In genomic region chr1:231847612-231848390, GRCh38 we compare ENCODE assay signal across 14 cellular contexts.
DNase-seq lines count a peak whose midpoint lies in the region; ATAC-seq and TF ChIP-seq lines count a peak whose summit lies in the region.
"Had no signal": no experiment of that assay in that cellular context is flagged by ENCODE, and none has a peak within 500 bp of the region (broad histone marks: within the 10 kb centered on the region; RNA-seq: fewer than 3 reads in every experiment).

No MANE protein-coding gene starts in this region.

- intact Hi-C loops in left cardiac atrium (cut with DNase I) = loop anchor here in 1 of 2 donors (1.0 kb wide), 1 partner anchor 30 kb away; no protein-coding TSS in a partner anchor

- peak; percentile 69 for DNase-seq in LNCaP clone FGC (ENCODE audit: low read depth)
- DNase-seq in left cardiac atrium = no peak
- DNase-seq in medulla oblongata (ENCODE audit: extremely low spot score) = peak; percentile 35
- no peak for DNase-seq in NCI-H345 (lab: John Stamatoyannopoulos, UW)
- DNase-seq: BE2C; CD4-positive, alpha-beta memory T cell; DMS79 treated with DMSO at 0.1 percent for 48 hours; EL; GOT3; H9 had no signal

- H3K4me3 ChIP-seq in LNCaP clone FGC (ENCODE audit: low read depth, low read length) = no peak overlapping the region
- H3K4me3 ChIP-seq: A549 had no signal

- ATAC-seq in esophagus mucosa (peak; percentile 22), left cardiac atrium (peak; percentile 75), HG02870 (IDR thresholded peaks at IDR 0.05; ENCODE audit: unreplicated experiment) (no peak), GM21786 (IDR thresholded peaks at IDR 0.05; ENCODE audit: unreplicated experiment) (no peak)
- ATAC-seq: A549 had no signal

- no peak for TF ChIP-seq CTCF in LNCaP clone FGC (IDR thresholded peaks at IDR 0.05; ENCODE audit: control insufficient read depth, extremely low read depth, insufficient read depth)

Comparison
In these comparisons a context has a peak if more than half of its experiments do, and no peak if none do; other contexts are left out.
1. DNase-seq: peak in LNCaP clone FGC (single experiment) and medulla oblongata (single experiment); none in left cardiac atrium (single experiment) and NCI-H345 (single experiment).
2. ATAC-seq: peak in esophagus mucosa (single experiment) and left cardiac atrium (2 of 2); none in HG02870 (single experiment) and GM21786 (single experiment).